13 cellular contexts compared by ENCODE assay signal in genomic region chr5:72519191-72519590, GRCh38. TPM values are rescaled to one million over a fixed set of nuclear protein-coding genes. Genes with fewer than 3 reads are reported as not detected.
"Had no signal": no experiment of that assay in that cellular context is flagged by ENCODE, and none has a peak within 500 bp of the region (broad histone marks: within the 10 kb centered on the region; RNA-seq: fewer than 3 reads in every experiment).

No MANE protein-coding gene starts in this region.

- H3K4me3 Mint-ChIP-seq: central memory CD8-positive, alpha-beta T cell; T-helper 2 cell treated with Interferon-gamma antibody and Interleukin-4, amounts not matched to agents 5 μg/mL and 100 μg/mL, for 36 hours had no signal

- H3K9me3 Mint-ChIP-seq: T-helper 2 cell treated with Interferon-gamma antibody and Interleukin-4, amounts not matched to agents 5 μg/mL and 100 μg/mL, for 36 hours had no signal

- H3K27ac Mint-ChIP-seq: T-helper 2 cell treated with Interferon-gamma antibody and Interleukin-4, amounts not matched to agents 5 μg/mL and 100 μg/mL, for 36 hours had no signal

- H3K36me3 ChIP-seq: adrenal gland, left lung, pancreas had no signal

- H3K9me3 ChIP-seq: adrenal gland, pancreas had no signal

- ATAC-seq: activated CD4-positive, CD25-positive, alpha-beta regulatory T cell treated with anti-CD3 and anti-CD28 coated beads, Interleukin-2, amount 50 U/mL, for 24 hours had no signal

- H3K4me3 ChIP-seq: adrenal gland, left lung, pancreas had no signal

- H3K27me3 ChIP-seq: adrenal gland, left lung, pancreas had no signal

- DNase-seq: activated naive CD4-positive, alpha-beta T cell treated with anti-CD3 and anti-CD28 coated beads, Interleukin-2, amount 50 U/mL, for 16 hours; activated T-cell treated with anti-CD3 and anti-CD28 coated beads, Interleukin-2, amount 50 U/mL, for 1 hour; adrenal gland; islet precursor cell; left lung; pancreas; stimulated activated CD4-positive, alpha-beta T cell treated with anti-CD3 and anti-CD28 coated beads, Interleukin-2, amount 100 ng/mL, for 24 hours; stimulated activated naive CD4-positive, alpha-beta T cell; SW 1271 had no signal

- H3K4me1 Mint-ChIP-seq: central memory CD8-positive, alpha-beta T cell had no signal

RNA-seq across cellular contexts. Expression of gene ZNF366, which starts 12.0 kb away (rescaled TPM):
- polyA plus RNA-seq: neural cell had no signal
